In the genomic region with DNA sequence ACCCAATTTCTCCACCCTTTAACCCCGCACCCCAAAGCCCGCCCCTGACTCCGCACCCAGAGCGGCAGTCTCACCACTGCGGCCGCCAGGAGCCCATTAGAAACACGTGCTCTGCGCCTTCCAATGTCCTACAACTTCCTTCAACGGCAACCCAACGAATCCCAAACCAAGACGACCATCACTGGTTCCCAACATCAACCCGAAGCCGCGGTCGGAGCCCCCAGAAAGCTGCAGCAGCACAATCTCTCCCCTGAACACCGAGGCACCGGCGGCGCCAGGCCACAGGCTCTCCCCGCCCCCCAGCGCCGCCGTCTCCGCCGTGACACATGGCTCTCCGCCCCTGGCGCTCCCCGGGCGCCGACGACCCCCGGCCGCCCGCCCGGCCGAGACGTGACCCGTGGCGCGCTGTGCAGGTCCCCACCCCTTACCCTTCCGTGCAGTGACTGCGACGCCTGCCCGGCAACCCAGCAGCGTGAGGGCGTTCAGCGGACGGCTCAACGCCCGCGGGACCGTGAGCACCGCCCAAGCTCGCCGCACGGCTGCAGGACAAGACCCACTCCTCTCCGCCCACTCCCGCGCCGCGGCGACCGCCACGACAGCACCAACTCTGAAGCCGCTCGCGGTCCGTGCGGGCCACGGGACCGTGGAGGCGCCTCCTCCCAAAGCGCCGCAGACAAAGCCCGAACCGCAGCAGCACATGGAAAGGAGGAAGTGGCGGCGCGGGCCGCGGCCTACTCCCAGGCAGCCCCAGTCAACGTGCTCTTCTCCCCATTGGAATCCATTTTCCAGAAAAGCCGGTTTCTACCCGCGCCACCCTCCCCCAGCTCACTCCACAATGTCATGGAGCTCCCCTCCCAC, we compare ENCODE assay signal across 1 cellular context.
A peak's percentile ranks its signal among the peaks of the same experiment; 100 is the strongest.
TF ChIP-seq lines count a peak whose summit lies in the region.

No MANE protein-coding gene starts in this region.

TF ChIP-seq in GM23338, 12 proteins besides CTCF, POLR2A, EP300 and RAD21:
- TF ChIP-seq STAT1 (IDR thresholded peaks at IDR 0.05; ENCODE audit: unreplicated experiment) (no peak), POLR2AphosphoS5 (IDR thresholded peaks at IDR 0.05; ENCODE audit: low read depth) (no peak), NANOG (IDR thresholded peaks at IDR 0.05; ENCODE audit: borderline replicate concordance) (no peak)
- TF ChIP-seq, protein P1, sequence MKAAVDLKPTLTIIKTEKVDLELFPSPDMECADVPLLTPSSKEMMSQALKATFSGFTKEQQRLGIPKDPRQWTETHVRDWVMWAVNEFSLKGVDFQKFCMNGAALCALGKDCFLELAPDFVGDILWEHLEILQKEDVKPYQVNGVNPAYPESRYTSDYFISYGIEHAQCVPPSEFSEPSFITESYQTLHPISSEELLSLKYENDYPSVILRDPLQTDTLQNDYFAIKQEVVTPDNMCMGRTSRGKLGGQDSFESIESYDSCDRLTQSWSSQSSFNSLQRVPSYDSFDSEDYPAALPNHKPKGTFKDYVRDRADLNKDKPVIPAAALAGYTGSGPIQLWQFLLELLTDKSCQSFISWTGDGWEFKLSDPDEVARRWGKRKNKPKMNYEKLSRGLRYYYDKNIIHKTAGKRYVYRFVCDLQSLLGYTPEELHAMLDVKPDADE (IDR thresholded peaks at IDR 0.05), result 0 out of 2 replicates have a peak, but pooled peaks have one; percentile 15
